ENCODE assay signal across 18 cellular contexts in the genomic region with DNA sequence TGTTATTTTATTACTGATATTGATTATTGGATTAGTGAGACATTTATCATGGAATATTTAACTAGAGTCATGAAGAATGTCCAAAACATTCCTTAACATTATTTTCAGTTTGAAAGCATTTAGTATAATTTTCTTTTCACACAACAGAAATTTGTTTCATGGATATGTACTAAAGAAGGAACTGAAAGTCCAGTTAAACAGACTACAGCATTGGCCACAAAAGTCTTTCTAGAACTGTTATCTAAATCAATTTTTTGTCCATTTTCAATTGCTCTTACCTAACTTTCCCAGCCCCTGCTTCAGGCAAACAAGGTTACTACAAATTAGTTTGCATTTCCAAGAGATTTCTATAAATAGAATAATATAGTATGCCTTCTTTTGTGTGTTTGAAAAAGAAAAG.
A peak's percentile ranks its signal among the peaks of the same experiment; 100 is the strongest.
DNase-seq lines count a peak whose midpoint lies in the region; ATAC-seq, FAIRE-seq and TF ChIP-seq lines count a peak whose summit lies in the region.
"Had no signal": no experiment of that assay in that cellular context is flagged by ENCODE, and none has a peak within 500 bp of the region (broad histone marks: within the 10 kb centered on the region; RNA-seq: fewer than 3 reads in every experiment).

No MANE protein-coding gene starts in this region.

- CTCF ChIA-PET in GM12878 (lab: Yijun Ruan, JAX): no interaction called here

- H2AFZ ChIP-seq in GM12878 (ENCODE audit: control insufficient read depth, low read depth, low read length): no peak overlapping the region

- H3K27ac ChIP-seq in GM12878 (ENCODE audit: control insufficient read depth, insufficient read depth) (no peak overlapping the region), adrenal gland (no peak overlapping the region), body of pancreas (no peak overlapping the region)
- H3K27ac ChIP-seq: A549, C4-2B had no signal

- no peak for TF ChIP-seq RAD21 in GM12878 (IDR thresholded peaks at IDR 0.05; ENCODE audit: insufficient read depth, low read depth, low read length)

- H3K4me1 Mint-ChIP-seq in chondrocyte (ENCODE audit: low read depth): peaks cover 9% of the 10 kb centered on the region

- BruUV-seq in GM12878 (replicated peaks; lab: Mats Ljungman, UMichigan): no TSS peak

- in situ Hi-C loops in GM12878 (cut with MboI) (no loop called here), HAP-1 (cut with MboI; ENCODE audit: low sequenced_read_pairs) (no loop called here)

- H3K4me3 ChIP-seq in GM12878 (no peak overlapping the region), adrenal gland (no peak overlapping the region), body of pancreas (no peak overlapping the region), HAP-1 (no peak overlapping the region)
- H3K4me3 ChIP-seq: A549 had no signal

- H3K4me3 Mint-ChIP-seq in chondrocyte (ENCODE audit: unreplicated experiment): no peak overlapping the region
- H3K4me3 Mint-ChIP-seq: CD4-positive, alpha-beta T cell; H9 had no signal

- no peaks in the 10 kb centered on the region for H3K36me3 Mint-ChIP-seq in chondrocyte (ENCODE audit: low read depth)

- no peaks in the 10 kb centered on the region for H3K79me2 ChIP-seq in GM12878 (ENCODE audit: control insufficient read depth, insufficient read depth, low read length)

- no peak for TF ChIP-seq CTCF in GM12878 (IDR thresholded peaks at IDR 0.05 in 2 of 3, conservative IDR thresholded peaks at IDR 0.05 in 1 of 3; ENCODE audit: control insufficient read depth in 2 of 3, extremely low read depth in 1 of 3, insufficient read depth in 1 of 3, low read depth in 3 of 3, low read length in 3 of 3)
- TF ChIP-seq CTCF in chondrocyte (IDR thresholded peaks at IDR 0.05): no peak
- no peak for TF ChIP-seq CTCF in adrenal gland (IDR thresholded peaks at IDR 0.05)
- TF ChIP-seq CTCF in body of pancreas (IDR thresholded peaks at IDR 0.05): no peak

- FAIRE-seq in GM12878 (lab: Jason Lieb, UNC): no peak
- FAIRE-seq: A549, D721Med, H1 had no signal

- no peaks in the 10 kb centered on the region for H3K27me3 Mint-ChIP-seq in chondrocyte (ENCODE audit: low read depth)
- H3K27me3 Mint-ChIP-seq: CD4-positive, alpha-beta T cell had no signal

- no peak for TF ChIP-seq EP300 in GM12878 (IDR thresholded peaks at IDR 0.05; ENCODE audit: borderline replicate concordance in 1 of 2, control insufficient read depth in 1 of 2, low read depth in 2 of 2, low read length in 2 of 2)

- ATAC-seq in GM18502 (IDR thresholded peaks at IDR 0.05; ENCODE audit: poor library complexity, unreplicated experiment) (peak; percentile 50), GM18868 (IDR thresholded peaks at IDR 0.05; ENCODE audit: unreplicated experiment) (peak; percentile 58), GM12878 (0 out of 3 replicates have a peak, but pooled peaks have one; percentile 38), body of pancreas (no peak)
- ATAC-seq: A549 had no signal

- peak; percentile 1 for DNase-seq in MV-4-11 (lab: John Stamatoyannopoulos, UW)
- DNase-seq in GM12878 (ENCODE audit: low read depth, low spot score): no peak
- no peak for DNase-seq in chondrocyte (ENCODE audit: low spot score)
- no peak for DNase-seq in adrenal gland
- DNase-seq in body of pancreas: no peak
- no peak for DNase-seq in HAP-1 (ENCODE audit: low spot score in 2 of 2)
- DNase-seq: AML-193; Caco-2; CD4-positive, alpha-beta T cell; H9; Kasumi-1; KG1 had no signal

- SMC1A ChIA-PET in GM12878 (lab: Charles Lee; ENCODE audit: uncharacterized antibody, unreplicated experiment): no interaction called here

- H4K20me1 ChIP-seq in GM12878 (ENCODE audit: control insufficient read depth, insufficient read depth): no peaks in the 10 kb centered on the region

- no peak overlapping the region for H3K27ac Mint-ChIP-seq in chondrocyte (ENCODE audit: unreplicated experiment)
- H3K27ac Mint-ChIP-seq: CD4-positive, alpha-beta T cell; H9 had no signal

- H3K4me1 ChIP-seq in GM12878 (ENCODE audit: control insufficient read depth, insufficient read depth, low read length) (no peaks in the 10 kb centered on the region), adrenal gland (replicated peaks in 1 of 2) (no peaks in the 10 kb centered on the region), body of pancreas (no peaks in the 10 kb centered on the region), HAP-1 (peaks cover 3% of the 10 kb centered on the region; the same call in 1 of the 2 replicates)
- H3K4me1 ChIP-seq: A549, Caco-2 had no signal

- POLR2A ChIA-PET in GM12878 (lab: Charles Lee): no interaction called here

- no peak overlapping the region for H3K4me2 ChIP-seq in GM12878 (ENCODE audit: control insufficient read depth, insufficient read depth)
- H3K4me2 ChIP-seq: A549 had no signal

- no peak overlapping the region for H3K9ac ChIP-seq in GM12878 (ENCODE audit: control insufficient read depth, insufficient read depth, low read length)

- peaks cover 4% of the 10 kb centered on the region for H3K9me3 Mint-ChIP-seq in chondrocyte (ENCODE audit: low read depth)
- H3K9me3 Mint-ChIP-seq: H9 had no signal

- H3K36me3 ChIP-seq in GM12878 (ENCODE audit: control insufficient read depth in 2 of 2, insufficient read depth in 2 of 2, low read length in 1 of 2) (no peaks in the 10 kb centered on the region), adrenal gland (replicated peaks in 1 of 2) (no peaks in the 10 kb centered on the region), body of pancreas (replicated peaks in 1 of 2; ENCODE audit: insufficient read depth in 1 of 2, low read depth in 2 of 2) (no peaks in the 10 kb centered on the region), HAP-1 (replicated peaks) (no peaks in the 10 kb centered on the region)

- no peak for TF ChIP-seq POLR2A in GM12878 (IDR thresholded peaks at IDR 0.05; ENCODE audit: low read depth, low read length)
- TF ChIP-seq POLR2A in adrenal gland (IDR thresholded peaks at IDR 0.05): no peak
- no peak for TF ChIP-seq POLR2A in body of pancreas (IDR thresholded peaks at IDR 0.05)

- intact Hi-C loops in GM12878 (cut with micrococcal nuclease; ENCODE audit: unreplicated experiment): no loop called here
- intact Hi-C loops in adrenal gland (cut with DNase I): no loop called here
- intact Hi-C loops in body of pancreas (cut with DNase I): no loop called here

- H3K9me3 ChIP-seq in GM12878 (replicated peaks; ENCODE audit: control insufficient read depth, insufficient read depth, low read length) (no peaks in the 10 kb centered on the region), adrenal gland (replicated peaks in 1 of 3) (peaks cover 0 to 4% (median 0%) of the 10 kb centered on the region in 3 donors), body of pancreas (no peaks in the 10 kb centered on the region), HAP-1 (no peaks in the 10 kb centered on the region)
- H3K9me3 ChIP-seq: A549, Caco-2 had no signal

- H3K27me3 ChIP-seq in GM12878 (replicated peaks in 1 of 2; ENCODE audit: control insufficient read depth in 2 of 2, insufficient read depth in 2 of 2, low read length in 1 of 2) (no peaks in the 10 kb centered on the region), adrenal gland (no peaks in the 10 kb centered on the region), body of pancreas (no peaks in the 10 kb centered on the region), HAP-1 (ENCODE audit: low read depth) (no peaks in the 10 kb centered on the region)

- RAD21 ChIA-PET in GM12878 (lab: Charles Lee; ENCODE audit: unreplicated experiment): no interaction called here

TF ChIP-seq in GM12878, 131 proteins besides CTCF, POLR2A, EP300 and RAD21:
- TF ChIP-seq KLF5 (IDR thresholded peaks at IDR 0.05; ENCODE audit: partially characterized antibody) (no peak), SPI1 (IDR thresholded peaks at IDR 0.05; ENCODE audit: borderline replicate concordance, insufficient read depth, low read depth, low read length) (peak; percentile 62; the same call in 1 of the 2 replicates)
